In the genomic region with DNA sequence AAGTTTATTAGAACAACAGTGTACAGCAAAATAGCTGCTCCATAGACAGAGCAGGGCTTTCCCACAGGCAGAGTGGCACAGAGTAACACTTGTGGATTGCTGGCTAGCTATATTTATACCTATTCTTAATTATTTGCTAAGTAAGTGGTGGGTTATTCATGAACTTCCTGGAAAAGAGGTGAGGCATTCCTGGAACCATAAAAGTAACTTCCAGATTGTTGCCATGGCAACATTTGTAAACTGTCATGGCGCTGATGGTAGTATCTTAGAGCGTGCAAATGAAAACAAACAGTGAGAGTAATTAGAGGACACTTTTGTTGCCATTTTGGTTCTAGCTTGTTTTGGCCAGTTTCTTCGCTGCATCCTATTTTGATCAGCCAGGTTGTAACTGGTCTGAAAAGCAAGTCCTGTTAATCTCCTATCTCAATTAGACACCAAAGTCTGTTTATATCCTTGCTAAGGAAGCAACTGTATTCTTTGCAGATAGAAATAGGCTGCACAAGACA, we compare ENCODE assay signal across 27 cellular contexts. TPM values are rescaled to one million over a fixed set of nuclear protein-coding genes. Genes with fewer than 3 reads are reported as not detected.
DNase-seq lines count a peak whose midpoint lies in the region; ATAC-seq, FAIRE-seq and TF ChIP-seq lines count a peak whose summit lies in the region.
"Had no signal": no experiment of that assay in that cellular context is flagged by ENCODE, and none has a peak within 500 bp of the region (broad histone marks: within the 10 kb centered on the region; RNA-seq: fewer than 3 reads in every experiment).

No MANE protein-coding gene starts in this region.

- ATAC-seq in body of pancreas, result peak; percentile 45
- ATAC-seq: GM12878 had no signal

- no peak for TF ChIP-seq POLR2A in body of pancreas (IDR thresholded peaks at IDR 0.05)

- DNase-seq in DMS 273 (lab: John Stamatoyannopoulos, UW; ENCODE audit: unreplicated experiment) (peak; percentile 2), DMS 273 treated with DMSO at 0.1 percent for 48 hours (lab: John Stamatoyannopoulos, UW) (no peak), NCI-H1105 treated with DMSO at 0.1 percent for 48 hours (lab: John Stamatoyannopoulos, UW) (peak; percentile 33), body of pancreas (peak in 1 of 4 donors; percentile 16), left kidney (ENCODE audit: low read depth, low spot score) (peak; percentile 27), RCC 7860 (ENCODE audit: low spot score) (no peak), GM19238 (ENCODE audit: insufficient read length, low spot score) (no peak)
- no peak for DNase-seq in activated CD4-positive, alpha-beta T cell treated with anti-CD3 and anti-CD28 coated beads, Interleukin-2, amount 50 U/mL, for 4 hours
- DNase-seq: activated CD4-positive, alpha-beta T cell treated with anti-CD3 and anti-CD28 coated beads, Interleukin-2, amount 10 ng/mL, durations not matched to agents 24 days and 14 days; aorta; CD4-positive, alpha-beta memory T cell; DMS79 treated with DMSO at 0.1 percent for 48 hours; foreskin fibroblast; NCI-H2171 treated with DMSO at 0.1 percent for 48 hours; NCI-H82; nucleus accumbens; PC-9; SJCRH30; stomach had no signal

- H3K4me3 ChIP-seq in body of pancreas, result no peak overlapping the region
- H3K4me3 ChIP-seq: GM12878, PC-9, SJCRH30, stomach, tibial nerve had no signal

- H3K27me3 ChIP-seq in body of pancreas, result no peaks in the 10 kb centered on the region
- H3K27me3 ChIP-seq: SJCRH30, stomach, tibial nerve had no signal

- WGBS in body of pancreas, 2 donors, result 43 to 45% methylated on average over 3 of the region's 3 CpGs

- peaks cover 5% of the 10 kb centered on the region for H3K4me1 ChIP-seq in body of pancreas
- H3K4me1 ChIP-seq: SJCRH30, stomach, tibial nerve had no signal

- intact Hi-C loops in body of pancreas (cut with DNase I), result no loop called here

- no peaks in the 10 kb centered on the region for H3K36me3 ChIP-seq in body of pancreas (replicated peaks in 1 of 2; ENCODE audit: insufficient read depth in 1 of 2, low read depth in 2 of 2)
- H3K36me3 ChIP-seq: SJCRH30, stomach, tibial nerve had no signal

- H3K9me3 ChIP-seq in body of pancreas, result no peaks in the 10 kb centered on the region
- H3K9me3 ChIP-seq: SJCRH30, tibial nerve had no signal

- peak overlapping the region in 1 of 4 donors; percentile 18 for H3K27ac ChIP-seq in body of pancreas
- H3K27ac ChIP-seq: 22Rv1, epithelial cell of prostate, PC-9, SJCRH30, stomach, tibial nerve, VCaP had no signal

- no peak for FAIRE-seq in RCC 7860 (lab: Jason Lieb, UNC)
- FAIRE-seq: GM12878 had no signal

- TF ChIP-seq CTCF in body of pancreas (IDR thresholded peaks at IDR 0.05), result no peak

RNA-seq across cellular contexts. Expression of a gene that starts 23.9 kb away (rescaled TPM):
- not detected for total RNA-seq in body of pancreas
- total RNA-seq: activated CD4-positive, alpha-beta T cell treated with anti-CD3 and anti-CD28 coated beads, Interleukin-2, amount 10 ng/mL, durations not matched to agents 24 days and 14 days; activated T-helper 1 cell treated with anti-CD3 and anti-CD28 coated beads, Interleukin-12 subunit alpha, Interleukin-12 subunit beta, Interleukin-2, Interleukin-4 antibody, amounts not matched to agents 30 ng/mL and 10 ng/mL and 1 ng/mL, durations not matched to agents 14 hours and 24 hours and 36 hours; aorta; CD4-positive, alpha-beta memory T cell; GM12878; myocyte; PC-9; SJCRH30; stomach; T-helper 1 cell treated with Interleukin-12 subunit alpha and Interleukin-12 subunit beta and Interleukin-4 antibody, amounts not matched to agents 30 ng/mL and 1 ng/mL, for 36 hours; tibial nerve had no signal

RNA-seq across cellular contexts. Expression of a gene that starts 29.4 kb away (rescaled TPM):
- not detected for total RNA-seq in body of pancreas
- total RNA-seq: activated CD4-positive, alpha-beta T cell treated with anti-CD3 and anti-CD28 coated beads, Interleukin-2, amount 10 ng/mL, durations not matched to agents 24 days and 14 days; activated T-helper 1 cell treated with anti-CD3 and anti-CD28 coated beads, Interleukin-12 subunit alpha, Interleukin-12 subunit beta, Interleukin-2, Interleukin-4 antibody, amounts not matched to agents 30 ng/mL and 10 ng/mL and 1 ng/mL, durations not matched to agents 14 hours and 24 hours and 36 hours; aorta; CD4-positive, alpha-beta memory T cell; GM12878; myocyte; PC-9; SJCRH30; stomach; T-helper 1 cell treated with Interleukin-12 subunit alpha and Interleukin-12 subunit beta and Interleukin-4 antibody, amounts not matched to agents 30 ng/mL and 1 ng/mL, for 36 hours; tibial nerve had no signal

Comparison
In these comparisons a context has a peak if more than half of its experiments do, and no peak if none do; other contexts are left out.
1. DNase-seq: peak in DMS 273 (single experiment), NCI-H1105 treated with DMSO at 0.1 percent for 48 hours (single experiment) and left kidney (single experiment); none in DMS 273 treated with DMSO at 0.1 percent for 48 hours (single experiment), RCC 7860 (single experiment), activated CD4-positive, alpha-beta T cell treated with anti-CD3 and anti-CD28 coated beads, Interleukin-2, amount 50 U/mL, for 4 hours (0 of 2) and GM19238 (single experiment).